In the genomic region with DNA sequence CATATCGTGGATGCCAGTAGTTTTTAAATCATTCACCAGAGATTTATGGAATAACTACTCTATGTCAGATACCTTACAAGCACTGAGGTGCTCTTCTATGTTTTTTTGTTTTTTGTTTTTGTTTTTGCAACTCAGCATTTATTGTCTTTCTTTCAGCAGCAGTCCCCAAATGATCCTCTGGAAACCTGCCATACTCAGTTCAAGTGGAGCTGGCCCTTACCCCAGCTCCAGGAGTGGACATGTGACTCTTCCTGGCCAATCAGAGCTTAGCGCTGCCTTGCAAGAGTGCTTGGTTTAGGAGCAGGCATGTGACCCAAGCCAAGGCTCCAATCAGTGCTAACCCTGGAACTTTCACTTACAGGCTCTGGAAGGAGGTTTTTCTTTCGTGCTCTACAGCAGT, we compare ENCODE assay signal across 21 cellular contexts.
A peak's percentile ranks its signal among the peaks of the same experiment; 100 is the strongest.
DNase-seq lines count a peak whose midpoint lies in the region; ATAC-seq and TF ChIP-seq lines count a peak whose summit lies in the region.
"Had no signal": no experiment of that assay in that cellular context is flagged by ENCODE, and none has a peak within 500 bp of the region (broad histone marks: within the 10 kb centered on the region; RNA-seq: fewer than 3 reads in every experiment).

No MANE protein-coding gene starts in this region.

- in situ Hi-C loops in GM13977 (cut with MboI; ENCODE audit: low pct_unique_long_range_greater_than_20kb, low sequenced_read_pairs, unreplicated experiment): no loop called here

- DNase-seq in H7: peak; percentile 37
- DNase-seq in NCI-H2029 treated with DMSO at 0.1 percent for 48 hours (lab: John Stamatoyannopoulos, UW): peak; percentile 52
- peak; percentile 31 for DNase-seq in globus pallidus (ENCODE audit: low spot score)
- DNase-seq in left colon: peak; percentile 10 to 37
- DNase-seq in activated CD4-positive, alpha-beta T cell treated with anti-CD3 and anti-CD28 coated beads, Interleukin-2, amount 50 U/mL, for 4 hours: no peak
- no peak for DNase-seq in GM13977 (ENCODE audit: low spot score)
- no peak for DNase-seq in activated T-cell treated with anti-CD3 and anti-CD28 coated beads, Interleukin-2, amount 50 U/mL, for 4 hours
- DNase-seq in ascending aorta (ENCODE audit: low spot score in 2 of 2): no peak
- DNase-seq: activated CD4-positive, alpha-beta T cell treated with anti-CD3 and anti-CD28 coated beads for 1 hour; AML-193; dermis blood vessel endothelial cell; foreskin melanocyte; Kasumi-1; natural killer cell; NCI-H1436 treated with DMSO at 0.1 percent for 48 hours; stimulated activated CD4-positive, alpha-beta T cell treated with anti-CD3 and anti-CD28 coated beads, Interleukin-4, amount 100 ng/mL, for 4 hours had no signal

- no peak overlapping the region for H3K4me3 ChIP-seq in H7 (ENCODE audit: insufficient read depth, low read depth, low read length)
- no peak overlapping the region for H3K4me3 ChIP-seq in ascending aorta
- H3K4me3 ChIP-seq: HAP-1, skin epidermis had no signal

- H3K9me3 ChIP-seq in ascending aorta: no peaks in the 10 kb centered on the region
- H3K9me3 ChIP-seq: Caco-2, HAP-1 had no signal

- H3K4me1 ChIP-seq in ascending aorta: peaks cover 0 to 2% of the 10 kb centered on the region in 2 donors
- H3K4me1 ChIP-seq: Caco-2, HAP-1 had no signal

- intact Hi-C loops in left colon (cut with DNase I, micrococcal nuclease): no loop called here
- intact Hi-C loops in ascending aorta (cut with DNase I): no loop called here

- H3K36me3 ChIP-seq in H7 (replicated peaks; ENCODE audit: control insufficient read depth, insufficient read depth, low read length) (no peaks in the 10 kb centered on the region), ascending aorta (no peaks in the 10 kb centered on the region)
- H3K36me3 ChIP-seq: HAP-1 had no signal

- H3K27ac ChIP-seq in ascending aorta: no peak overlapping the region
- H3K27ac ChIP-seq: epithelial cell of prostate, skin epidermis had no signal

- no peak overlapping the region for H3K4me3 Mint-ChIP-seq in activated T-cell treated with anti-CD3 and anti-CD28 coated beads, Interleukin-2, amount 50 U/mL, for 4 hours
- H3K4me3 Mint-ChIP-seq: activated T-helper 17 cell treated with anti-CD3 and anti-CD28 coated beads, Interleukin-2, amount 50 U/mL, for 72 hours; natural killer cell had no signal

- H3K27me3 ChIP-seq in H7 (ENCODE audit: control insufficient read depth, insufficient read depth, low read length) (no peaks in the 10 kb centered on the region), ascending aorta (no peaks in the 10 kb centered on the region)

- TF ChIP-seq CTCF in GM13977 (IDR thresholded peaks at IDR 0.05; ENCODE audit: extremely low read depth, insufficient read depth, missing control alignments): no peak
- TF ChIP-seq CTCF in ascending aorta (IDR thresholded peaks at IDR 0.05): no peak

- peaks cover 3% of the 10 kb centered on the region for H3K27me3 Mint-ChIP-seq in activated T-cell treated with anti-CD3 and anti-CD28 coated beads, Interleukin-2, amount 50 U/mL, for 4 hours (ENCODE audit: low read depth)

- no peaks in the 10 kb centered on the region for H3K36me3 Mint-ChIP-seq in activated T-cell treated with anti-CD3 and anti-CD28 coated beads, Interleukin-2, amount 50 U/mL, for 4 hours (ENCODE audit: insufficient read depth)
- H3K36me3 Mint-ChIP-seq: natural killer cell had no signal

- ATAC-seq in left colon: no peak
- no peak for ATAC-seq in activated T-cell treated with anti-CD3 and anti-CD28 coated beads, Interleukin-2, amount 50 U/mL, for 4 hours
- ATAC-seq: activated T-helper 17 cell treated with anti-CD3 and anti-CD28 coated beads, Interleukin-2, amount 50 U/mL, for 72 hours; natural killer cell had no signal

- no peaks in the 10 kb centered on the region for H3K4me1 Mint-ChIP-seq in activated T-cell treated with anti-CD3 and anti-CD28 coated beads, Interleukin-2, amount 50 U/mL, for 4 hours (ENCODE audit: low read depth)
- H3K4me1 Mint-ChIP-seq: activated T-helper 17 cell treated with anti-CD3 and anti-CD28 coated beads, Interleukin-2, amount 50 U/mL, for 72 hours; natural killer cell had no signal

- no peaks in the 10 kb centered on the region for H3K9me3 Mint-ChIP-seq in activated T-cell treated with anti-CD3 and anti-CD28 coated beads, Interleukin-2, amount 50 U/mL, for 4 hours
- H3K9me3 Mint-ChIP-seq: activated T-helper 17 cell treated with anti-CD3 and anti-CD28 coated beads, Interleukin-2, amount 50 U/mL, for 72 hours; natural killer cell had no signal

Comparison
In these comparisons a context has a peak if more than half of its experiments do, and no peak if none do; other contexts are left out.
1. DNase-seq: peak in H7 (single experiment), NCI-H2029 treated with DMSO at 0.1 percent for 48 hours (single experiment), globus pallidus (single experiment) and left colon (2 of 2); none in activated CD4-positive, alpha-beta T cell treated with anti-CD3 and anti-CD28 coated beads, Interleukin-2, amount 50 U/mL, for 4 hours (0 of 2), GM13977 (single experiment), activated T-cell treated with anti-CD3 and anti-CD28 coated beads, Interleukin-2, amount 50 U/mL, for 4 hours (single experiment) and ascending aorta (0 of 2).